Comparison of ENCODE assay signal across 28 cellular contexts in genomic region chr15:39031596-39031995, GRCh38.
"Had no signal": no experiment of that assay in that cellular context is flagged by ENCODE, and none has a peak within 500 bp of the region (broad histone marks: within the 10 kb centered on the region; RNA-seq: fewer than 3 reads in every experiment).

No MANE protein-coding gene starts in this region.

- H3K9me3 ChIP-seq: body of pancreas, esophagus squamous epithelium, gastroesophageal sphincter had no signal

- ATAC-seq: activated T-cell treated with anti-CD3 and anti-CD28 coated beads, Interleukin-2, amount 50 U/mL, for 72 hours; body of pancreas; effector memory CD8-positive, alpha-beta T cell; gastroesophageal sphincter; T-helper 17 cell; WTC11 had no signal

- H3K4me3 ChIP-seq: body of pancreas, esophagus squamous epithelium, gastroesophageal sphincter had no signal

- H3K36me3 ChIP-seq: esophagus squamous epithelium, gastroesophageal sphincter had no signal

- H3K4me1 ChIP-seq: body of pancreas, esophagus squamous epithelium had no signal

- H3K27me3 ChIP-seq: body of pancreas, esophagus squamous epithelium, gastroesophageal sphincter had no signal

- DNase-seq: activated CD4-positive, alpha-beta memory T cell treated with anti-CD3 and anti-CD28 coated beads, Interleukin-2, amount 10 ng/mL, durations not matched to agents 7 days and 5 days; activated CD4-positive, alpha-beta T cell treated with anti-CD3 and anti-CD28 coated beads for 1 hour; activated CD4-positive, alpha-beta T cell treated with anti-CD3 and anti-CD28 coated beads for 4 hours; activated CD4-positive, alpha-beta T cell treated with anti-CD3 and anti-CD28 coated beads, Interleukin-2, amount 10 ng/mL, durations not matched to agents 7 days and 5 days; activated CD4-positive, alpha-beta T cell treated with anti-CD3 and anti-CD28 coated beads, Interleukin-2, amount 50 U/mL, for 4 hours; activated CD8-positive, alpha-beta memory T cell treated with anti-CD3 and anti-CD28 coated beads, Interleukin-2, amount 50 U/mL, for 48 hours; activated gamma-delta T cell treated with Interleukin-2 at 50 U/mL for 16 hours; activated naive CD4-positive, alpha-beta T cell treated with anti-CD3 and anti-CD28 coated beads, Interleukin-2, amount 50 U/mL, for 16 hours; activated naive CD4-positive, alpha-beta T cell treated with Interleukin-2 at 50 U/mL for 16 hours; activated T-cell treated with anti-CD3 and anti-CD28 coated beads for 4 hours; activated T-cell treated with anti-CD3 and anti-CD28 coated beads, Interleukin-2, amount 50 U/mL, for 24 hours; activated T-cell treated with anti-CD3 and anti-CD28 coated beads, Interleukin-2, amount 50 U/mL, for 72 hours; amniotic stem cell; anterior cingulate cortex; body of pancreas; caudate nucleus; cortex of kidney; dermis blood vessel endothelial cell; effector CD4-positive, alpha-beta T cell; effector memory CD8-positive, alpha-beta T cell; esophagus squamous epithelium; foreskin melanocyte; T-helper 1 cell; T-helper 17 cell had no signal

- H3K27ac ChIP-seq: body of pancreas, epithelial cell of prostate, esophagus squamous epithelium, gastroesophageal sphincter, VCaP had no signal
